In the genomic region with DNA sequence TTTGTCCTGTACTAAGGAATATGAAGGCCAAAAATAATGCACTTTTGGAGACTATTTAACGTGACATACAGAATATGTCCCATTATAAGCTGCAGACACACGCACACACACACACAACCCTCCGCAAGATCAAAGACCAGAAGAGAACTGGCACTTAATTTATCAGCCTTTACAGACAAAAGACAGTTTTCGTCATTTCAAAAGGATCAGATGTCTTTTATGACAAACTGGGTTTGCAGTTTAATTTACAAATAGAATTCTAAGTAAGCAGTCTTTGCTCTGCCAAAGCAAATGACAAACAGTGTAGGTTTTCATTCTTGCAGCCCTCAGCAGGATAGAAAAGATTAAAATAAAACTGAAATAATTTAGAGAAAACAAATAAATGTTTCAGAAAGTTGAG, we compare ENCODE assay signal across 26 cellular contexts.
"Had no signal": no experiment of that assay in that cellular context is flagged by ENCODE, and none has a peak within 500 bp of the region (broad histone marks: within the 10 kb centered on the region; RNA-seq: fewer than 3 reads in every experiment).

No MANE protein-coding gene starts in this region.

- H3K27ac ChIP-seq: heart right ventricle, hepatocyte, left ventricle myocardium inferior, pancreas, psoas muscle, right atrium auricular region, right lobe of liver, transverse colon, upper lobe of left lung had no signal

- H3K4me1 Mint-ChIP-seq: naive B cell; stimulated activated memory B cell treated with anti-CD40 and anti-IgM and Interleukin-4, amounts not matched to agents 10 μg/mL and 1 μg/mL and 100 μg/mL, for 72 hours; stimulated activated naive CD8-positive, alpha-beta T cell treated with anti-CD3 and anti-CD28 coated beads, Interleukin-15, amount 100 ng/mL, for 72 hours had no signal

- H3K9me3 ChIP-seq: heart right ventricle, left ventricle myocardium inferior, pancreas, psoas muscle, right atrium auricular region, right lobe of liver, transverse colon, upper lobe of left lung had no signal

- H3K36me3 ChIP-seq: left ventricle myocardium inferior, pancreas, right atrium auricular region, right lobe of liver, upper lobe of left lung had no signal

- H3K27ac Mint-ChIP-seq: mesothelial cell of epicardium; naive B cell; natural killer cell; stimulated activated memory B cell treated with anti-CD40 and anti-IgM and Interleukin-4, amounts not matched to agents 10 μg/mL and 1 μg/mL and 100 μg/mL, for 72 hours; stimulated activated naive CD8-positive, alpha-beta T cell treated with anti-CD3 and anti-CD28 coated beads, Interleukin-15, amount 100 ng/mL, for 72 hours had no signal

- H3K36me3 Mint-ChIP-seq: naive B cell, natural killer cell had no signal

- H3K9me3 Mint-ChIP-seq: mesothelial cell of epicardium; naive B cell; natural killer cell; stimulated activated memory B cell treated with anti-CD40 and anti-IgM and Interleukin-4, amounts not matched to agents 10 μg/mL and 1 μg/mL and 100 μg/mL, for 72 hours; stimulated activated naive CD8-positive, alpha-beta T cell treated with anti-CD3 and anti-CD28 coated beads, Interleukin-15, amount 100 ng/mL, for 72 hours had no signal

- H3K27me3 Mint-ChIP-seq: naive B cell; stimulated activated memory B cell treated with anti-CD40 and anti-IgM and Interleukin-4, amounts not matched to agents 10 μg/mL and 1 μg/mL and 100 μg/mL, for 72 hours; stimulated activated naive CD8-positive, alpha-beta T cell treated with anti-CD3 and anti-CD28 coated beads, Interleukin-15, amount 100 ng/mL, for 72 hours had no signal

- H3K4me3 Mint-ChIP-seq: mesothelial cell of epicardium; naive B cell; natural killer cell; stimulated activated memory B cell treated with anti-CD40 and anti-IgM and Interleukin-4, amounts not matched to agents 10 μg/mL and 1 μg/mL and 100 μg/mL, for 72 hours; stimulated activated naive CD8-positive, alpha-beta T cell treated with anti-CD3 and anti-CD28 coated beads, Interleukin-15, amount 100 ng/mL, for 72 hours had no signal

- H3K4me3 ChIP-seq: heart right ventricle, hepatocyte, left ventricle myocardium inferior, lung, pancreas, psoas muscle, right atrium auricular region, right lobe of liver, smooth muscle cell, transverse colon, upper lobe of left lung had no signal

- DNase-seq: heart right ventricle; islet precursor cell; left ventricle myocardium inferior; mesendoderm; naive B cell; natural killer cell; nucleus accumbens; pancreas; posterior cingulate gyrus; psoas muscle; right lobe of liver; stimulated activated CD4-positive, alpha-beta T cell treated with anti-CD3 and anti-CD28 coated beads, Interleukin-1b, Interleukin-23, amount 100 ng/mL, for 48 hours; stimulated activated CD4-positive, alpha-beta T cell treated with anti-CD3 and anti-CD28 coated beads, Interleukin-2, amount 100 ng/mL, for 48 hours; stimulated activated CD4-positive, alpha-beta T cell treated with anti-CD3 and anti-CD28 coated beads, Interleukin-4, amount 100 ng/mL, for 4 hours; stimulated activated CD8-positive, alpha-beta memory T cell treated with anti-CD3 and anti-CD28 coated beads, Interleukin-4, amount 100 ng/mL, for 48 hours; stimulated activated naive CD4-positive, alpha-beta T cell treated with Interleukin-2 at 50 U/mL for 16 hours; stimulated activated naive CD8-positive, alpha-beta T cell treated with anti-CD3 and anti-CD28 coated beads, Interleukin-15, amount 100 ng/mL, for 72 hours; substantia nigra; transverse colon; upper lobe of left lung had no signal

- H3K4me1 ChIP-seq: heart right ventricle, left ventricle myocardium inferior, psoas muscle, right atrium auricular region, right lobe of liver, transverse colon, upper lobe of left lung had no signal
